10 cellular contexts compared by ENCODE assay signal in genomic region chr14:103021817-103022668, GRCh38. TPM values are rescaled to one million over a fixed set of nuclear protein-coding genes. Genes with fewer than 3 reads are reported as not detected.
DNase-seq lines count a peak whose midpoint lies in the region; ATAC-seq, FAIRE-seq and TF ChIP-seq lines count a peak whose summit lies in the region.
"Had no signal": no experiment of that assay in that cellular context is flagged by ENCODE, and none has a peak within 500 bp of the region (broad histone marks: within the 10 kb centered on the region; RNA-seq: fewer than 3 reads in every experiment).

No MANE protein-coding gene starts in this region.

- DNase-seq in A549 (ENCODE audit: low read depth in 1 of 2, low spot score in 1 of 2) (no peak), NCI-H146 (lab: John Stamatoyannopoulos, UW) (peak; percentile 86), mammary epithelial cell (no peak), left lobe of liver (ENCODE audit: low spot score) (no peak), NCI-H226 (no peak), HT-29 (ENCODE audit: low spot score) (no peak)
- no peak for DNase-seq in activated effector memory CD4-positive, alpha-beta T cell treated with Interleukin-2 at 50 U/mL for 16 hours
- DNase-seq: activated CD8-positive, alpha-beta memory T cell treated with anti-CD3 and anti-CD28 coated beads for 24 hours; AML-193 had no signal

- TF ChIP-seq RAD21 in A549 (conservative IDR thresholded peaks at IDR 0.05 in 1 of 2, IDR thresholded peaks at IDR 0.05 in 1 of 2), result no peak

- H3K36me3 ChIP-seq in mammary epithelial cell (ENCODE audit: insufficient read depth, low read length), result no peaks in the 10 kb centered on the region

- ATAC-seq in A549 (peak; percentile 36 to 61; a peak in 3 of 6 replicates), left lobe of liver (peak; percentile 29), GM21786 (IDR thresholded peaks at IDR 0.05; ENCODE audit: unreplicated experiment) (no peak)

- dilution Hi-C loops in mammary epithelial cell (cut with HindIII; ENCODE audit: low sequenced_read_pairs), result loop anchor here (5.0 kb wide), 1 partner anchor 45 kb away; no protein-coding TSS in a partner anchor

- peaks cover 20% of the 10 kb centered on the region for H3K4me1 ChIP-seq in A549
- H3K4me1 ChIP-seq in mammary epithelial cell (ENCODE audit: insufficient read depth, low read length), result peaks cover 14% of the 10 kb centered on the region

- intact Hi-C loops in mammary epithelial cell (cut with micrococcal nuclease), result no loop called here

- TF ChIP-seq CTCF in A549 (IDR thresholded peaks at IDR 0.05) (no peak), mammary epithelial cell (conservative IDR thresholded peaks at IDR 0.05 in 1 of 2, IDR thresholded peaks at IDR 0.05 in 1 of 2; ENCODE audit: extremely low read depth in 1 of 2, insufficient read depth in 1 of 2, low read depth in 1 of 2, low read length in 2 of 2) (no peak)

- TF ChIP-seq EP300 in A549 (IDR thresholded peaks at IDR 0.05), result no peak

- H4K20me1 ChIP-seq in mammary epithelial cell (ENCODE audit: insufficient read depth, low read length), result peaks cover 4% of the 10 kb centered on the region

- H3K4me3 ChIP-seq in A549 (no peak overlapping the region), mammary epithelial cell (replicated peaks in 1 of 3; ENCODE audit: insufficient read depth in 1 of 3, low read depth in 2 of 3, low read length in 3 of 3) (no peak overlapping the region)

- BruUV-seq in mammary epithelial cell (replicated peaks; lab: Mats Ljungman, UMichigan), result no TSS peak

- no peaks in the 10 kb centered on the region for H3K27me3 ChIP-seq in mammary epithelial cell (ENCODE audit: insufficient read depth, low read length)

- H3K27ac ChIP-seq in A549 (peak overlapping the region in 1 of 2 experiments; percentile 47; a peak in 1 of 6 replicates), mammary epithelial cell (ENCODE audit: insufficient read depth, low read depth, low read length) (peak overlapping the region; percentile 6)

- CTCF ChIA-PET in A549 (lab: Yijun Ruan, JAX) (interaction anchor here (0.6 kb wide), 2 partner anchors 9 to 31 kb away, joined by 3 read pairs; no protein-coding TSS in a partner anchor), mammary epithelial cell (lab: Charles Lee; ENCODE audit: low non-redundant PET) (no interaction called here)

- FAIRE-seq in A549 (lab: Jason Lieb, UNC), result no peak

- H3K4me2 ChIP-seq in A549 (peak overlapping the region; percentile 43), mammary epithelial cell (ENCODE audit: insufficient read depth, low read depth, low read length) (peak overlapping the region; percentile 5)

- no peak overlapping the region for H3K9ac ChIP-seq in mammary epithelial cell (ENCODE audit: insufficient read depth, low read length)

- WGBS in A549 (ENCODE audit: missing lambda C conversion rate), result 64% methylated on average over 19 of the region's 19 CpGs
- WGBS in mammary epithelial cell (ENCODE audit: low coverage, missing lambda C conversion rate), result 61% methylated on average over 15 of the region's 19 CpGs

- H3K9me3 ChIP-seq in A549, result no peaks in the 10 kb centered on the region
- no peaks in the 10 kb centered on the region for H3K9me3 ChIP-seq in mammary epithelial cell (replicated peaks; ENCODE audit: insufficient read depth, low read length)

- H2AFZ ChIP-seq in mammary epithelial cell (ENCODE audit: low read depth, low read length), result no peak overlapping the region

- POLR2A ChIA-PET in A549 (lab: Yijun Ruan, JAX), result no interaction called here

- peaks cover 96% of the 10 kb centered on the region for H3K79me2 ChIP-seq in mammary epithelial cell (ENCODE audit: insufficient read depth, low read length)

- TF ChIP-seq POLR2A in A549 (IDR thresholded peaks at IDR 0.05; ENCODE audit: low read length), result no peak

- in situ Hi-C loops in mammary epithelial cell (cut with MboI; ENCODE audit: low sequenced_read_pairs in 2 of 2), result no loop called here

TF ChIP-seq in A549, 52 proteins besides CTCF, POLR2A, EP300 and RAD21:
- TF ChIP-seq SREBF2 (IDR thresholded peaks at IDR 0.05) (no peak), CEBPB (IDR thresholded peaks at IDR 0.05) (no peak), HOXA7 (CRISPR knock-in tag; IDR thresholded peaks at IDR 0.05) (no peak), KDM5A (IDR thresholded peaks at IDR 0.05) (no peak), ZNF302 (CRISPR knock-in tag; IDR thresholded peaks at IDR 0.05) (no peak), HOXB13 (CRISPR knock-in tag; IDR thresholded peaks at IDR 0.05; ENCODE audit: low read depth) (no peak), CBX2 (IDR thresholded peaks at IDR 0.05; ENCODE audit: borderline replicate concordance, low read depth) (no peak), HOXB5 (CRISPR knock-in tag; IDR thresholded peaks at IDR 0.05) (no peak), ESRRA (IDR thresholded peaks at IDR 0.05; ENCODE audit: borderline replicate concordance, low read length) (no peak), RNF2 (IDR thresholded peaks at IDR 0.05; ENCODE audit: borderline replicate concordance, low read depth) (no peak), KDM1A (IDR thresholded peaks at IDR 0.05; ENCODE audit: low read depth) (no peak), BHLHE40 (IDR thresholded peaks at IDR 0.05; ENCODE audit: low read depth, low read length) (no peak)

RNA-seq across cellular contexts. Expression of gene CDC42BPB, which starts 35.3 kb away (rescaled TPM):
- 57.1 and 105 TPM in 2 replicates for polyA plus RNA-seq in A549 (2011; rRNA removed)
- polyA plus RNA-seq in A549 (2012; cell fraction: cytosol; rRNA removed), result 72.4 and 91.1 TPM in 2 replicates
- 197 and 207 TPM in 2 replicates for polyA plus RNA-seq in A549 (2012; cell fraction: nucleus; rRNA removed)
- 56.0 to 56.4 TPM (median 56.0 TPM) in 3 replicates for polyA plus RNA-seq in A549 (2017; fragmentation: RNase III; extraction: RNeasy Plus Mini Kit Qiagen cat#74134 plus additional on column Dnase treatment)
- 176 and 179 TPM in 2 replicates for polyA minus RNA-seq in A549 (2011; rRNA and poly(A)+ RNA removed)
- total RNA-seq in mammary epithelial cell, result 10 to 100 TPM; 73.5 to 82.5 TPM
- 52.4 TPM for polyA plus RNA-seq in mammary epithelial cell
- 196 TPM for polyA minus RNA-seq in mammary epithelial cell
- total RNA-seq in left lobe of liver, result 45.0 TPM
- total RNA-seq in HT-29 (2014; rRNA removed; shearing (Covaris generic)), result 40.0 and 51.0 TPM in 2 replicates
